Comparison of ENCODE assay signal across 16 cellular contexts in genomic region chr6:116327803-116328527, GRCh38. TPM values are rescaled to one million over a fixed set of nuclear protein-coding genes. Genes with fewer than 3 reads are reported as not detected.
A peak's percentile ranks its signal among the peaks of the same experiment; 100 is the strongest.
DNase-seq lines count a peak whose midpoint lies in the region; FAIRE-seq and TF ChIP-seq lines count a peak whose summit lies in the region.
"Had no signal": no experiment of that assay in that cellular context is flagged by ENCODE, and none has a peak within 500 bp of the region (broad histone marks: within the 10 kb centered on the region; RNA-seq: fewer than 3 reads in every experiment).

No MANE protein-coding gene starts in this region.

- 49 to 51% methylated on average over 3 of the region's 6 CpGs for WGBS in mesodermal cell (ENCODE audit: insufficient coverage in 2 of 2), 2 experiments
- WGBS in transverse colon (ENCODE audit: low coverage in 1 of 2), 2 donors: 67 to 91% methylated on average over 6 of the region's 6 CpGs

- no peak overlapping the region for H3K9ac ChIP-seq in NT2/D1 (ENCODE audit: insufficient read length, low read depth)
- H3K9ac ChIP-seq in endothelial cell of umbilical vein (replicated peaks; ENCODE audit: extremely low read depth, insufficient read depth, low read length): peak overlapping the region; percentile 38

- H3K9me3 ChIP-seq in NT2/D1 (ENCODE audit: insufficient read depth, low read length) (peaks cover 3% of the 10 kb centered on the region; the same call in 1 of the 2 replicates), endothelial cell of umbilical vein (replicated peaks; ENCODE audit: control insufficient read depth, insufficient read depth, low read length) (no peaks in the 10 kb centered on the region), mesodermal cell (ENCODE audit: control insufficient read depth, low read length) (no peaks in the 10 kb centered on the region), transverse colon (no peaks in the 10 kb centered on the region)
- H3K9me3 ChIP-seq: esophagus muscularis mucosa had no signal

- CTCF ChIA-PET in endothelial cell of umbilical vein (lab: Charles Lee): interaction anchor here (0.6 to 2.7 kb wide), 4 partner anchors 9 to 184 kb away, joined by 3 to 12 read pairs (median 3); partner anchors contain the start of gene CALHM5

- FAIRE-seq in endothelial cell of umbilical vein (lab: Jason Lieb, UNC): peak; percentile 78

- H3K9me1 ChIP-seq in endothelial cell of umbilical vein (replicated peaks; ENCODE audit: control insufficient read depth, extremely low read depth, insufficient read depth, low read length): no peaks in the 10 kb centered on the region

- H3K27me3 ChIP-seq in NT2/D1 (ENCODE audit: insufficient read depth, insufficient read length) (no peaks in the 10 kb centered on the region), endothelial cell of umbilical vein (ENCODE audit: control insufficient read depth in 2 of 2, insufficient read depth in 2 of 2, low read length in 2 of 2) (no peaks in the 10 kb centered on the region), transverse colon (no peaks in the 10 kb centered on the region)
- H3K27me3 ChIP-seq: esophagus muscularis mucosa had no signal

- H3K36me3 ChIP-seq in NT2/D1 (ENCODE audit: insufficient read depth, insufficient read length, low read length) (no peaks in the 10 kb centered on the region), endothelial cell of umbilical vein (ENCODE audit: control insufficient read depth in 2 of 2, extremely low read depth in 1 of 2, insufficient read depth in 2 of 2, low read length in 2 of 2) (no peaks in the 10 kb centered on the region), mesodermal cell (ENCODE audit: control insufficient read depth, insufficient read depth, low read length) (no peaks in the 10 kb centered on the region), transverse colon (no peaks in the 10 kb centered on the region)
- H3K36me3 ChIP-seq: esophagus muscularis mucosa had no signal

- H3K4me1 ChIP-seq in NT2/D1 (ENCODE audit: insufficient read depth, insufficient read length): no peaks in the 10 kb centered on the region
- H3K4me1 ChIP-seq in endothelial cell of umbilical vein (ENCODE audit: control insufficient read depth, extremely low read depth, insufficient read depth, low read length): peaks cover 16% of the 10 kb centered on the region
- H3K4me1 ChIP-seq in mesodermal cell (ENCODE audit: control insufficient read depth, insufficient read depth, low read length, poor library complexity, severe bottlenecking): peaks cover 11% of the 10 kb centered on the region
- H3K4me1 ChIP-seq in transverse colon: peaks cover 0 to 7% (median 3%) of the 10 kb centered on the region in 4 donors

- H3K4me2 ChIP-seq in endothelial cell of umbilical vein (ENCODE audit: insufficient read depth, low read length): peak overlapping the region; percentile 92

- BruUV-seq in endothelial cell of umbilical vein (replicated peaks; lab: Mats Ljungman, UMichigan): no TSS peak

- peak overlapping the region; percentile 75 for H3K27ac ChIP-seq in endothelial cell of umbilical vein (ENCODE audit: insufficient read depth, low read depth, low read length)
- H3K27ac ChIP-seq in mesodermal cell (ENCODE audit: low read depth, low read length, severe bottlenecking): peak overlapping the region; percentile 11
- H3K27ac ChIP-seq in transverse colon: peak overlapping the region in 3 of 4 donors; percentile 24 to 47 (median 41)
- H3K27ac ChIP-seq: RWPE1 had no signal

- TF ChIP-seq CTCF in endothelial cell of umbilical vein (IDR thresholded peaks at IDR 0.05; ENCODE audit: extremely low read depth in 1 of 2, insufficient read depth in 1 of 2, low read depth in 1 of 2, low read length in 2 of 2) (no peak), transverse colon (IDR thresholded peaks at IDR 0.05) (no peak)

- peak overlapping the region; percentile 62 for H2AFZ ChIP-seq in endothelial cell of umbilical vein (ENCODE audit: low read depth, low read length)

- POLR2A ChIA-PET in endothelial cell of umbilical vein (lab: Charles Lee): no interaction called here

- no peak for TF ChIP-seq EP300 in transverse colon (IDR thresholded peaks at IDR 0.05; ENCODE audit: low read depth)

- dilution Hi-C loops in endothelial cell of umbilical vein (cut with MboI; ENCODE audit: extremely low pct_ligation_motif_present, low sequenced_read_pairs): no loop called here

- H3K79me2 ChIP-seq in endothelial cell of umbilical vein (ENCODE audit: control insufficient read depth, insufficient read depth, low read length): no peaks in the 10 kb centered on the region

- intact Hi-C loops in endothelial cell of umbilical vein (cut with micrococcal nuclease) (loop anchor here (1.0 to 2.0 kb wide), 2 partner anchors 14 to 43 kb away; partner anchors contain the start of gene DSE), transverse colon (cut with DNase I; ENCODE audit: low total_unique reads) (no loop called here)

- H3K4me3 ChIP-seq in NT2/D1 (ENCODE audit: insufficient read length, low read depth) (no peak overlapping the region), endothelial cell of umbilical vein (replicated peaks in 1 of 3; ENCODE audit: insufficient read depth in 1 of 3, low read depth in 1 of 3, low read length in 3 of 3) (peak overlapping the region in 1 of 3 experiments; percentile 34), mesodermal cell (ENCODE audit: extremely low read depth, insufficient read depth, low read length, poor library complexity, severe bottlenecking) (no peak overlapping the region), transverse colon (no peak overlapping the region)
- H3K4me3 ChIP-seq: coronary artery, esophagus muscularis mucosa, GM12878 had no signal

- H4K20me1 ChIP-seq in endothelial cell of umbilical vein (replicated peaks; ENCODE audit: control insufficient read depth, extremely low read depth, insufficient read depth, low read length): no peaks in the 10 kb centered on the region

- no peak for TF ChIP-seq POLR2A in endothelial cell of umbilical vein (IDR thresholded peaks at IDR 0.05; ENCODE audit: low read depth, low read length)
- TF ChIP-seq POLR2A in transverse colon (IDR thresholded peaks at IDR 0.05): no peak

- in situ Hi-C loops in transverse colon (cut with MboI; ENCODE audit: low pct_ligation_motif_present in 1 of 4, low pct_unique_long_range_greater_than_20kb in 1 of 4, low sequenced_read_pairs in 3 of 4): no loop called here

- DNase-seq in NT2/D1 (ENCODE audit: low read depth, low spot score): peak; percentile 33
- peak; percentile 79 for DNase-seq in endothelial cell of umbilical vein (ENCODE audit: low read depth, low spot score)
- DNase-seq in transverse colon: no peak
- no peak for DNase-seq in C1 segment of cervical spinal cord (lab: John Stamatoyannopoulos, UW)
- no peak for DNase-seq in RPMI8226
- DNase-seq in stimulated activated CD4-positive, alpha-beta T cell treated with anti-CD3 and anti-CD28 coated beads, Interleukin-1b, Interleukin-23, amount 100 ng/mL, for 48 hours: no peak
- DNase-seq: activated CD4-positive, CD25-positive, alpha-beta regulatory T cell treated with anti-CD3 and anti-CD28 coated beads, Interleukin-2, amount 50 U/mL, for 72 hours; activated CD8-positive, alpha-beta memory T cell treated with anti-CD3 and anti-CD28 coated beads, Interleukin-2, amount 50 U/mL, for 48 hours; CD4-positive, alpha-beta memory T cell; NCI-H2029; NCI-H526 treated with DMSO at 0.1 percent for 48 hours had no signal

TF ChIP-seq in endothelial cell of umbilical vein, 7 proteins besides CTCF, POLR2A, EP300 and RAD21:
- TF ChIP-seq POLR2AphosphoS5 (IDR thresholded peaks at IDR 0.05; ENCODE audit: insufficient read depth, low read depth, low read length) (no peak), GATA2 (IDR thresholded peaks at IDR 0.05; ENCODE audit: insufficient read depth, insufficient read length, low read depth, low read length) (peak; percentile 64), MAX (IDR thresholded peaks at IDR 0.05; ENCODE audit: insufficient read depth, insufficient read length) (no peak), EZH2 (IDR thresholded peaks at IDR 0.05; ENCODE audit: borderline replicate concordance, low read depth, low read length, severe bottlenecking) (no peak), JUN (IDR thresholded peaks at IDR 0.05; ENCODE audit: borderline replicate concordance, insufficient read depth, insufficient read length, low read depth) (peak; percentile 38), FOS (IDR thresholded peaks at IDR 0.05; ENCODE audit: borderline replicate concordance, insufficient read depth, low read length) (peak; percentile 20), MYC (IDR thresholded peaks at IDR 0.05; ENCODE audit: low read depth, low read length) (no peak)
TF ChIP-seq in endothelial cell of umbilical vein: peak in this region for 3.

RNA-seq across cellular contexts. Expression of gene DSE, which starts 42.8 kb away (rescaled TPM):
- total RNA-seq in endothelial cell of umbilical vein (25.0 and 31.3 TPM in 2 replicates), transverse colon (10 to 100 TPM in 2 of 4 donors, 1 to 10 TPM in 2; 3.8 to 16.7 (median 9.2) TPM)
- 12.0 and 16.0 TPM in 2 replicates for polyA plus RNA-seq in endothelial cell of umbilical vein
- polyA plus RNA-seq in endothelial cell of umbilical vein (2011; cell fraction: cytosol; rRNA removed): 11.3 TPM in 2 replicates
- polyA plus RNA-seq in endothelial cell of umbilical vein (2011; cell fraction: nucleus; rRNA removed): 17.0 and 18.4 TPM in 2 replicates
- 12.4 and 14.3 TPM in 2 replicates for polyA plus RNA-seq in endothelial cell of umbilical vein (2012)
- 38.6 and 43.0 TPM in 2 replicates for polyA minus RNA-seq in endothelial cell of umbilical vein
- polyA minus RNA-seq in endothelial cell of umbilical vein (2011; cell fraction: cytosol; rRNA and poly(A)+ RNA removed): 0.61 TPM
- polyA minus RNA-seq in endothelial cell of umbilical vein (2011; cell fraction: nucleus; rRNA and poly(A)+ RNA removed): 36.8 and 51.9 TPM in 2 replicates
- polyA plus RNA-seq in mesodermal cell (2013, experiment 1 of 2): 30.7 TPM
- 33.3 TPM for polyA plus RNA-seq in mesodermal cell (2013, experiment 2 of 2)

RNA-seq across cellular contexts. Expression of gene TSPYL1, which starts 48.2 kb away (rescaled TPM):
- total RNA-seq in endothelial cell of umbilical vein (54.5 and 57.3 TPM in 2 replicates), transverse colon (10 to 100 TPM; 16.1 to 59.8 (median 47.9) TPM)
- 28.7 and 32.1 TPM in 2 replicates for polyA plus RNA-seq in endothelial cell of umbilical vein
- 22.7 and 22.8 TPM in 2 replicates for polyA plus RNA-seq in endothelial cell of umbilical vein (2011; cell fraction: cytosol; rRNA removed)
- 16.6 and 18.5 TPM in 2 replicates for polyA plus RNA-seq in endothelial cell of umbilical vein (2011; cell fraction: nucleus; rRNA removed)
- 30.1 and 38.2 TPM in 2 replicates for polyA plus RNA-seq in endothelial cell of umbilical vein (2012)
- polyA minus RNA-seq in endothelial cell of umbilical vein: 94.4 and 108 TPM in 2 replicates
- polyA minus RNA-seq in endothelial cell of umbilical vein (2011; cell fraction: cytosol; rRNA and poly(A)+ RNA removed): 47.3 TPM
- 22.3 and 26.4 TPM in 2 replicates for polyA minus RNA-seq in endothelial cell of umbilical vein (2011; cell fraction: nucleus; rRNA and poly(A)+ RNA removed)
- polyA plus RNA-seq in mesodermal cell (2013, experiment 1 of 2): 42.1 TPM
- polyA plus RNA-seq in mesodermal cell (2013, experiment 2 of 2): 40.2 TPM

Comparison
In these comparisons a context has a peak if more than half of its experiments do, and no peak if none do; other contexts are left out.
1. DNase-seq: peak in NT2/D1 (single experiment) and endothelial cell of umbilical vein (single experiment); none in transverse colon (single experiment), C1 segment of cervical spinal cord (0 of 14), RPMI8226 (single experiment) and stimulated activated CD4-positive, alpha-beta T cell treated with anti-CD3 and anti-CD28 coated beads, Interleukin-1b, Interleukin-23, amount 100 ng/mL, for 48 hours (single experiment).
2. H3K27ac ChIP-seq: peak in every context shown above with its lines; median percentile 75 in endothelial cell of umbilical vein; 41 in transverse colon; 11 in mesodermal cell.